13 cellular contexts compared by ENCODE assay signal in the genomic region with DNA sequence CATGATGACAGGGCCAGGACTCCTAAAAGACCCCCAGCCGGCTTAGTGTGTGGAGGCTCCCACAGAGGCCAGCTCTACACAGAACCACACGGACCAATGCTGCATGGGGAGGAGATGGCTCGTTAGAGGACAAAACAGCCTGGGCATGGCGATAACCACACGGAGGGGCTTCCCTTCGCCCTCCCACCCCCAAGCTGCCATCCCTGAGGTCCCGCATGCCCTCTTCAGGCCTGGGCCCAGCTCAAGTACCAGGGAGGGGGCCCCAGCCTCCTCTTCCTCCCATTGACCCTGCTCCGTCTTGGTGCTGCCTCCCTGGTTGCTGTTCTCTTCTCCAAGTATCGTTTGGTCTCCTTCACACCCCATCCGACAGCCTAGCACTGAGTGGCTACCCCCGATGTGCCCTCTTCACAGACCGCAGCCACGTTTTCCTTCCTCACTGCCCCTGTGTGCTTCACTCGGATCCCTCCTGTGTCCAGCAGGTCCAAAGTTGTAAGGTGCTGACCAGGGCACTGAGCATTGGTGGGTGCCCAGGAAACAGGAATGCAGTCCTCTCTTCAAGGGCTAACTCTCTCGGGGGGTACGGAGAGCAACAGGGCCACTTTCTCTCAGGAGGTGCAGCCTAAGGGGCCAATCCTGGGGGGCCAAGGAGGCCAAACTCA. TPM values are rescaled to one million over a fixed set of nuclear protein-coding genes. Genes with fewer than 3 reads are reported as not detected.
DNase-seq lines count a peak whose midpoint lies in the region; TF ChIP-seq lines count a peak whose summit lies in the region.
"Had no signal": no experiment of that assay in that cellular context is flagged by ENCODE, and none has a peak within 500 bp of the region (broad histone marks: within the 10 kb centered on the region; RNA-seq: fewer than 3 reads in every experiment).

No MANE protein-coding gene starts in this region.

- no peak overlapping the region for H3K4me3 Mint-ChIP-seq in activated naive CD4-positive, alpha-beta T cell treated with anti-CD3 and anti-CD28 coated beads, Interleukin-2, amount 50 U/mL, for 24 hours
- H3K4me3 Mint-ChIP-seq: B cell, CD14-positive monocyte, T-cell had no signal

- intact Hi-C loops in thyroid gland (cut with DNase I): no loop called here

- H3K4me1 ChIP-seq in HUES6 (ENCODE audit: control insufficient read depth, insufficient read depth, low read length) (peaks cover 67% of the 10 kb centered on the region), iPS-15b (ENCODE audit: control insufficient read depth, insufficient read depth, low read length) (peaks cover 42% of the 10 kb centered on the region), thyroid gland (peaks cover 50 to 70% of the 10 kb centered on the region in 2 donors)

- H3K27me3 ChIP-seq in HUES6 (ENCODE audit: control insufficient read depth, insufficient read depth, low read length): no peaks in the 10 kb centered on the region
- no peaks in the 10 kb centered on the region for H3K27me3 ChIP-seq in iPS-15b (ENCODE audit: control insufficient read depth, insufficient read depth, low read length)
- no peaks in the 10 kb centered on the region for H3K27me3 ChIP-seq in thyroid gland

- peaks cover 28% of the 10 kb centered on the region for H3K27me3 Mint-ChIP-seq in activated naive CD4-positive, alpha-beta T cell treated with anti-CD3 and anti-CD28 coated beads, Interleukin-2, amount 50 U/mL, for 24 hours

- H3K9ac ChIP-seq in HUES6 (ENCODE audit: low read length) (peak overlapping the region; percentile 82), iPS-15b (ENCODE audit: low read depth, low read length) (peak overlapping the region; percentile 50)

- H3K27ac Mint-ChIP-seq in activated naive CD4-positive, alpha-beta T cell treated with anti-CD3 and anti-CD28 coated beads, Interleukin-2, amount 50 U/mL, for 24 hours: peak overlapping the region; percentile 86
- H3K27ac Mint-ChIP-seq: B cell, CD14-positive monocyte, T-cell had no signal

- no peak for DNase-seq in activated naive CD4-positive, alpha-beta T cell treated with Interleukin-2 at 50 U/mL for 16 hours
- DNase-seq in thyroid gland (peak in 1 of 2 donors; percentile 22), AML-193 (lab: John Stamatoyannopoulos, UW) (no peak)
- no peak for DNase-seq in stimulated activated CD4-positive, alpha-beta T cell treated with anti-CD3 and anti-CD28 coated beads, Interleukin-12 subunit alpha, Interleukin-12 subunit beta, amount 100 ng/mL, for 4 hours
- DNase-seq: NCI-H1694 had no signal

- H3K9me3 Mint-ChIP-seq in activated naive CD4-positive, alpha-beta T cell treated with anti-CD3 and anti-CD28 coated beads, Interleukin-2, amount 50 U/mL, for 24 hours: no peaks in the 10 kb centered on the region
- H3K9me3 Mint-ChIP-seq: T-cell had no signal

- TF ChIP-seq POLR2A in thyroid gland (IDR thresholded peaks at IDR 0.05): no peak

- H3K4me3 ChIP-seq in HUES6 (ENCODE audit: low read depth, low read length): 0 out of 2 replicates have a peak overlapping the region, but pooled peaks have one; percentile 5
- no peak overlapping the region for H3K4me3 ChIP-seq in iPS-15b (ENCODE audit: low read depth, low read length)
- H3K4me3 ChIP-seq in thyroid gland (replicated peaks in 1 of 3): no peak overlapping the region

- no peaks in the 10 kb centered on the region for H3K36me3 Mint-ChIP-seq in activated naive CD4-positive, alpha-beta T cell treated with anti-CD3 and anti-CD28 coated beads, Interleukin-2, amount 50 U/mL, for 24 hours
- H3K36me3 Mint-ChIP-seq: CD14-positive monocyte, T-cell had no signal

- H3K9me3 ChIP-seq in HUES6 (ENCODE audit: control insufficient read depth, insufficient read depth, low read depth, low read length): no peaks in the 10 kb centered on the region
- H3K9me3 ChIP-seq in iPS-15b (ENCODE audit: control insufficient read depth, insufficient read depth, low read length): no peaks in the 10 kb centered on the region
- H3K9me3 ChIP-seq in thyroid gland: no peaks in the 10 kb centered on the region

- 53% methylated on average over 12 to 16 of the region's 16 CpGs for WGBS in thyroid gland, 2 donors

- peak overlapping the region; percentile 74; the same call in 1 of the 2 replicates for H3K27ac ChIP-seq in HUES6 (ENCODE audit: low read depth, low read length)
- H3K27ac ChIP-seq in thyroid gland: peak overlapping the region in 2 of 3 donors; percentile 31 to 85

- TF ChIP-seq CTCF in thyroid gland (IDR thresholded peaks at IDR 0.05): no peak

- peaks cover 2% of the 10 kb centered on the region for H3K4me1 Mint-ChIP-seq in activated naive CD4-positive, alpha-beta T cell treated with anti-CD3 and anti-CD28 coated beads, Interleukin-2, amount 50 U/mL, for 24 hours
- H3K4me1 Mint-ChIP-seq: B cell, CD14-positive monocyte had no signal

- no peaks in the 10 kb centered on the region for H3K36me3 ChIP-seq in HUES6 (ENCODE audit: control insufficient read depth, insufficient read depth, low read length)
- no peaks in the 10 kb centered on the region for H3K36me3 ChIP-seq in iPS-15b (ENCODE audit: control insufficient read depth, insufficient read depth, low read length)
- H3K36me3 ChIP-seq in thyroid gland: no peaks in the 10 kb centered on the region

RNA-seq across cellular contexts. Expression of a gene that starts 9.6 kb away (rescaled TPM):
- total RNA-seq in thyroid gland: not detected
- total RNA-seq: B cell, M059J, NCI-H460, T-cell had no signal

RNA-seq across cellular contexts. Expression of a gene that starts 24.4 kb away (rescaled TPM):
- total RNA-seq in thyroid gland: 10 to 100 TPM; 50.0 to 76.6 (median 64.6) TPM
